15 cellular contexts compared by ENCODE assay signal in the genomic region with DNA sequence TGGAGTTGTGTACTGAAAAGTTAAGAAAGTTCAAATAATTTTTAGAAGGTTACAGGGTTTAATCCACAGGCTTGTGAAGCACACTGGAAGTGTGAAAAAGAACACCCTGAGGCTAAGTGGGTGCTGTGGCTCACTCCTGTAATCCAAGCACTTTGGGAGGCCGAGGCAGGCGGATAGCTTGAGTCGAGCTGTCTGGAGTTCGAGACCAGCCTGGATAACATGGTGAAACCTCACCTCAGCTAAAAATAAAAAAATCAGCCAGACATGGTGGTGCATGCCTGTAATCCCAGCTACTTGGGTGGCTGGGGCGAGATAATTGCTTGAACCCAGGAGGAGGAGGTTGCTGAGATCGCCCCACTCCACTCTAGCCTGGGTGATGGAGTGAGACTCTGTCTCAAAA. TPM values are rescaled to one million over a fixed set of nuclear protein-coding genes. Genes with fewer than 3 reads are reported as not detected.
A peak's percentile ranks its signal among the peaks of the same experiment; 100 is the strongest.
DNase-seq lines count a peak whose midpoint lies in the region; ATAC-seq and TF ChIP-seq lines count a peak whose summit lies in the region.
"Had no signal": no experiment of that assay in that cellular context is flagged by ENCODE, and none has a peak within 500 bp of the region (broad histone marks: within the 10 kb centered on the region; RNA-seq: fewer than 3 reads in every experiment).

No MANE protein-coding gene starts in this region.

- H3K4me3 ChIP-seq in colonic mucosa (no peak overlapping the region), muscle layer of colon (ENCODE audit: low read depth in 1 of 2, low read length in 2 of 2) (no peak overlapping the region), tibial nerve (no peak overlapping the region)
- H3K4me3 ChIP-seq: MG63 had no signal

- H3K27ac ChIP-seq in colonic mucosa, result peak overlapping the region; percentile 79
- peak overlapping the region; percentile 86 for H3K27ac ChIP-seq in muscle layer of colon (ENCODE audit: low read depth, low read length)
- peak overlapping the region; percentile 58 to 99 (median 80) for H3K27ac ChIP-seq in tibial nerve

- H3K36me3 Mint-ChIP-seq in activated naive CD8-positive, alpha-beta T cell, result no peaks in the 10 kb centered on the region
- H3K36me3 Mint-ChIP-seq in activated naive CD8-positive, alpha-beta T cell treated with anti-CD3 and anti-CD28 coated beads, Interleukin-2, amount 50 U/mL, for 24 hours (ENCODE audit: low read depth), result no peaks in the 10 kb centered on the region
- H3K36me3 Mint-ChIP-seq in osteocyte (ENCODE audit: unreplicated experiment), result no peaks in the 10 kb centered on the region
- H3K36me3 Mint-ChIP-seq in stimulated activated naive B cell treated with anti-CD40 and anti-IgM and Interleukin-4, amounts not matched to agents 10 μg/mL and 1 μg/mL and 100 μg/mL, for 72 hours, result peaks cover 0 to under 1% of the 10 kb centered on the region in 2 donors
- H3K36me3 Mint-ChIP-seq: activated naive CD8-positive, alpha-beta T cell treated with anti-CD3 and anti-CD28 coated beads, Interleukin-2, amount 10 ng/mL, durations not matched to agents 7 days and 5 days; WTC11 had no signal

- intact Hi-C loops in colonic mucosa (cut with DNase I), result no loop called here

- no peak for TF ChIP-seq CTCF in colonic mucosa (IDR thresholded peaks at IDR 0.05)
- no peak for TF ChIP-seq CTCF in tibial nerve (IDR thresholded peaks at IDR 0.05)
- TF ChIP-seq CTCF in osteocyte (IDR thresholded peaks at IDR 0.05), result no peak

- H3K9me3 ChIP-seq in colonic mucosa (no peaks in the 10 kb centered on the region), muscle layer of colon (ENCODE audit: low read length) (no peaks in the 10 kb centered on the region), tibial nerve (no peaks in the 10 kb centered on the region)
- H3K9me3 ChIP-seq: MG63 had no signal

- peak overlapping the region; percentile 34 for H3K27ac Mint-ChIP-seq in activated naive CD8-positive, alpha-beta T cell
- H3K27ac Mint-ChIP-seq in activated naive CD8-positive, alpha-beta T cell treated with anti-CD3 and anti-CD28 coated beads, Interleukin-2, amount 50 U/mL, for 24 hours, result no peak overlapping the region
- H3K27ac Mint-ChIP-seq in osteocyte (ENCODE audit: unreplicated experiment), result no peak overlapping the region
- H3K27ac Mint-ChIP-seq in stimulated activated naive B cell treated with anti-CD40 and anti-IgM and Interleukin-4, amounts not matched to agents 10 μg/mL and 1 μg/mL and 100 μg/mL, for 72 hours, result no peak overlapping the region

- no peaks in the 10 kb centered on the region for H3K27me3 Mint-ChIP-seq in activated naive CD8-positive, alpha-beta T cell
- no peaks in the 10 kb centered on the region for H3K27me3 Mint-ChIP-seq in activated naive CD8-positive, alpha-beta T cell treated with anti-CD3 and anti-CD28 coated beads, Interleukin-2, amount 50 U/mL, for 24 hours
- H3K27me3 Mint-ChIP-seq in osteocyte (ENCODE audit: unreplicated experiment), result no peaks in the 10 kb centered on the region
- H3K27me3 Mint-ChIP-seq in stimulated activated naive B cell treated with anti-CD40 and anti-IgM and Interleukin-4, amounts not matched to agents 10 μg/mL and 1 μg/mL and 100 μg/mL, for 72 hours, result no peaks in the 10 kb centered on the region
- H3K27me3 Mint-ChIP-seq: activated naive CD8-positive, alpha-beta T cell treated with anti-CD3 and anti-CD28 coated beads, Interleukin-2, amount 10 ng/mL, durations not matched to agents 7 days and 5 days; stimulated activated naive CD8-positive, alpha-beta T cell treated with anti-CD3 and anti-CD28 coated beads, Interleukin-15, Interleukin-2, amounts not matched to agents 100 ng/mL and 50 ng/mL, for 24 hours had no signal

- DNase-seq in activated naive CD8-positive, alpha-beta T cell treated with anti-CD3 and anti-CD28 coated beads, Interleukin-2, amount 50 U/mL, for 24 hours, result no peak
- DNase-seq in colonic mucosa (no peak), tibial nerve (ENCODE audit: low spot score in 2 of 2) (no peak), osteocyte (ENCODE audit: extremely low spot score, unreplicated experiment) (no peak)
- no peak for DNase-seq in stimulated activated naive B cell treated with anti-CD40 and anti-IgM and Interleukin-4, amounts not matched to agents 10 μg/mL and 1 μg/mL and 100 μg/mL, for 72 hours
- DNase-seq: activated naive CD8-positive, alpha-beta T cell treated with anti-CD3 and anti-CD28 coated beads, Interleukin-2, amount 10 ng/mL, durations not matched to agents 7 days and 5 days; H9; MG63 had no signal

- peak overlapping the region in 1 of 2 donors; percentile 62 for H3K9ac ChIP-seq in colonic mucosa (ENCODE audit: low read depth in 2 of 2, low read length in 2 of 2)
- peak overlapping the region; percentile 23 for H3K9ac ChIP-seq in muscle layer of colon (ENCODE audit: low read length)

- H3K27me3 ChIP-seq in colonic mucosa, result no peaks in the 10 kb centered on the region
- no peaks in the 10 kb centered on the region for H3K27me3 ChIP-seq in muscle layer of colon (ENCODE audit: control insufficient read depth in 1 of 2, insufficient read depth in 2 of 2, low read length in 2 of 2)
- no peaks in the 10 kb centered on the region for H3K27me3 ChIP-seq in tibial nerve
- H3K27me3 ChIP-seq: MG63 had no signal

- 91 to 92% methylated on average over 6 of the region's 6 CpGs for WGBS in tibial nerve, 2 donors

- no peaks in the 10 kb centered on the region for H3K36me3 ChIP-seq in colonic mucosa
- no peaks in the 10 kb centered on the region for H3K36me3 ChIP-seq in muscle layer of colon (ENCODE audit: insufficient read depth, low read length)
- no peaks in the 10 kb centered on the region for H3K36me3 ChIP-seq in tibial nerve
- H3K36me3 ChIP-seq: MG63 had no signal

- H3K4me3 Mint-ChIP-seq in activated naive CD8-positive, alpha-beta T cell, result no peak overlapping the region
- no peak overlapping the region for H3K4me3 Mint-ChIP-seq in activated naive CD8-positive, alpha-beta T cell treated with anti-CD3 and anti-CD28 coated beads, Interleukin-2, amount 50 U/mL, for 24 hours
- no peak overlapping the region for H3K4me3 Mint-ChIP-seq in osteocyte (ENCODE audit: unreplicated experiment)
- H3K4me3 Mint-ChIP-seq in stimulated activated naive B cell treated with anti-CD40 and anti-IgM and Interleukin-4, amounts not matched to agents 10 μg/mL and 1 μg/mL and 100 μg/mL, for 72 hours, result no peak overlapping the region
- H3K4me3 Mint-ChIP-seq: H9; stimulated activated naive CD8-positive, alpha-beta T cell treated with anti-CD3 and anti-CD28 coated beads, Interleukin-15, Interleukin-2, amounts not matched to agents 100 ng/mL and 50 ng/mL, for 24 hours; WTC11 had no signal

- ATAC-seq in activated naive CD8-positive, alpha-beta T cell treated with anti-CD3 and anti-CD28 coated beads, Interleukin-2, amount 50 U/mL, for 24 hours, result no peak
- ATAC-seq in stimulated activated naive B cell treated with anti-CD40 and anti-IgM and Interleukin-4, amounts not matched to agents 10 μg/mL and 1 μg/mL and 100 μg/mL, for 72 hours (replicated peaks), result no peak
- ATAC-seq in HG03432 (IDR thresholded peaks at IDR 0.05; ENCODE audit: unreplicated experiment), result no peak
- ATAC-seq: WTC11 had no signal

- TF ChIP-seq EP300 in tibial nerve (IDR thresholded peaks at IDR 0.05), result no peak

- H3K4me1 ChIP-seq in colonic mucosa (peaks cover 11% of the 10 kb centered on the region), muscle layer of colon (ENCODE audit: insufficient read depth, low read length) (peaks cover 57% of the 10 kb centered on the region), tibial nerve (peaks cover 0 to 74% (median 41%) of the 10 kb centered on the region in 4 donors)

- peaks cover 59% of the 10 kb centered on the region for H3K4me1 Mint-ChIP-seq in activated naive CD8-positive, alpha-beta T cell (ENCODE audit: low read depth)
- peaks cover 48% of the 10 kb centered on the region for H3K4me1 Mint-ChIP-seq in activated naive CD8-positive, alpha-beta T cell treated with anti-CD3 and anti-CD28 coated beads, Interleukin-2, amount 50 U/mL, for 24 hours
- peaks cover 30% of the 10 kb centered on the region for H3K4me1 Mint-ChIP-seq in osteocyte (ENCODE audit: unreplicated experiment)
- H3K4me1 Mint-ChIP-seq in stimulated activated naive B cell treated with anti-CD40 and anti-IgM and Interleukin-4, amounts not matched to agents 10 μg/mL and 1 μg/mL and 100 μg/mL, for 72 hours, result peaks cover 50 to 52% of the 10 kb centered on the region in 2 donors

- H3K9me3 Mint-ChIP-seq in activated naive CD8-positive, alpha-beta T cell (ENCODE audit: low read depth), result peaks cover 3% of the 10 kb centered on the region
- H3K9me3 Mint-ChIP-seq in activated naive CD8-positive, alpha-beta T cell treated with anti-CD3 and anti-CD28 coated beads, Interleukin-2, amount 50 U/mL, for 24 hours, result no peaks in the 10 kb centered on the region
- no peaks in the 10 kb centered on the region for H3K9me3 Mint-ChIP-seq in osteocyte (ENCODE audit: unreplicated experiment)
- H3K9me3 Mint-ChIP-seq in stimulated activated naive B cell treated with anti-CD40 and anti-IgM and Interleukin-4, amounts not matched to agents 10 μg/mL and 1 μg/mL and 100 μg/mL, for 72 hours, result no peaks in the 10 kb centered on the region
- H3K9me3 Mint-ChIP-seq: activated naive CD8-positive, alpha-beta T cell treated with anti-CD3 and anti-CD28 coated beads, Interleukin-2, amount 10 ng/mL, durations not matched to agents 7 days and 5 days; H9; stimulated activated naive CD8-positive, alpha-beta T cell treated with anti-CD3 and anti-CD28 coated beads, Interleukin-15, Interleukin-2, amounts not matched to agents 100 ng/mL and 50 ng/mL, for 24 hours; WTC11 had no signal

- TF ChIP-seq POLR2A in tibial nerve (IDR thresholded peaks at IDR 0.05), result no peak

RNA-seq across cellular contexts. Expression of a gene that starts 9.8 kb away (rescaled TPM):
- total RNA-seq in colonic mucosa, result 100 to 1,000 TPM; 302 to 496 TPM
- 1,000 to 10,000 TPM; 1,863 to 2,525 (median 2,185) TPM for total RNA-seq in tibial nerve
- total RNA-seq in osteocyte, result 246 and 274 TPM in 2 replicates

RNA-seq across cellular contexts. Expression of a gene that starts 22.1 kb away (rescaled TPM):
- total RNA-seq in colonic mucosa, result 10 to 100 TPM; 12.6 to 16.1 TPM
- 10 to 100 TPM; 20.1 to 33.1 (median 28.9) TPM for total RNA-seq in tibial nerve
- total RNA-seq in osteocyte, result 21.7 and 22.4 TPM in 2 replicates

RNA-seq across cellular contexts. Expression of a gene that starts 22.2 kb away (rescaled TPM):
- total RNA-seq in colonic mucosa, result under 1 TPM; 0.21 to 0.44 TPM
- 1 to 10 TPM in 2 of 4 donors, under 1 TPM in 2; 0.39 to 2.4 (median 1.3) TPM for total RNA-seq in tibial nerve
- total RNA-seq in osteocyte, result 1.1 and 1.2 TPM in 2 replicates

RNA-seq across cellular contexts. Expression of a gene that starts 28.7 kb away (rescaled TPM):
- 1 to 10 TPM; 4.7 to 8.6 TPM for total RNA-seq in colonic mucosa
- total RNA-seq in tibial nerve, result 10 to 100 TPM; 30.8 to 57.1 (median 41.5) TPM
- total RNA-seq in osteocyte, result 52.2 and 54.0 TPM in 2 replicates

RNA-seq across cellular contexts. Expression of a gene that starts 35.0 kb away (rescaled TPM):
- total RNA-seq in colonic mucosa (not detected), tibial nerve (not detected), osteocyte (not detected in 2 replicates)
- total RNA-seq: activated naive CD8-positive, alpha-beta T cell treated with anti-CD3 and anti-CD28 coated beads, Interleukin-2, amount 10 ng/mL, durations not matched to agents 7 days and 5 days; dermis blood vessel endothelial cell; H9; sciatic nerve had no signal
